Comparison of ENCODE assay signal across 10 cellular contexts in genomic region chr2:1366546-1367134, GRCh38. TPM values are rescaled to one million over a fixed set of nuclear protein-coding genes. Genes with fewer than 3 reads are reported as not detected.
DNase-seq lines count a peak whose midpoint lies in the region; ATAC-seq and TF ChIP-seq lines count a peak whose summit lies in the region.
"Had no signal": no experiment of that assay in that cellular context is flagged by ENCODE, and none has a peak within 500 bp of the region (broad histone marks: within the 10 kb centered on the region; RNA-seq: fewer than 3 reads in every experiment).

No MANE protein-coding gene starts in this region.

- intact Hi-C loops in activated CD8-positive, alpha-beta T cell treated with anti-CD3 and anti-CD28 coated beads for 36 hours (cut with micrococcal nuclease) = no loop called here
- intact Hi-C loops in right cardiac atrium (cut with DNase I) = no loop called here

- 71% methylated on average over 20 of the region's 20 CpGs for WGBS in right cardiac atrium

- no peaks in the 10 kb centered on the region for H3K4me1 ChIP-seq in right cardiac atrium (ENCODE audit: control insufficient read depth, insufficient read depth, low read length)

- no peaks in the 10 kb centered on the region for H3K9me3 ChIP-seq in right cardiac atrium (ENCODE audit: control insufficient read depth, low read length)

- H3K9me3 Mint-ChIP-seq in activated CD8-positive, alpha-beta T cell treated with anti-CD3 and anti-CD28 coated beads for 36 hours = no peaks in the 10 kb centered on the region
- peaks cover 8% of the 10 kb centered on the region for H3K9me3 Mint-ChIP-seq in activated CD8-positive, alpha-beta T cell treated with anti-CD3 and anti-CD28 coated beads, Interleukin-2, amount 10 ng/mL, durations not matched to agents 7 days and 5 days (ENCODE audit: insufficient read depth)
- no peaks in the 10 kb centered on the region for H3K9me3 Mint-ChIP-seq in stimulated activated naive CD8-positive, alpha-beta T cell treated with anti-CD3 and anti-CD28 coated beads, Interleukin-15, amount 100 ng/mL, for 72 hours

- POLR2A ChIA-PET in activated CD8-positive, alpha-beta T cell treated with anti-CD3 and anti-CD28 coated beads for 36 hours (lab: Charles Lee) = no interaction called here
- POLR2A ChIA-PET in activated CD8-positive, alpha-beta T cell treated with anti-CD3 and anti-CD28 coated beads, Interleukin-2, amount 10 ng/mL, durations not matched to agents 7 days and 5 days (lab: Charles Lee) = no interaction called here

- no peaks in the 10 kb centered on the region for H3K36me3 Mint-ChIP-seq in activated CD8-positive, alpha-beta T cell treated with anti-CD3 and anti-CD28 coated beads for 36 hours (ENCODE audit: low read depth)
- H3K36me3 Mint-ChIP-seq in activated CD8-positive, alpha-beta T cell treated with anti-CD3 and anti-CD28 coated beads, Interleukin-2, amount 10 ng/mL, durations not matched to agents 7 days and 5 days (ENCODE audit: low read depth) = no peaks in the 10 kb centered on the region

- DNase-seq in activated CD8-positive, alpha-beta T cell treated with anti-CD3 and anti-CD28 coated beads for 36 hours = peak; percentile 15
- no peak for DNase-seq in activated CD8-positive, alpha-beta T cell treated with anti-CD3 and anti-CD28 coated beads, Interleukin-2, amount 10 ng/mL, durations not matched to agents 7 days and 5 days
- DNase-seq in NCI-H69 (lab: John Stamatoyannopoulos, UW) (peak; percentile 80), right cardiac atrium (peak; percentile 45 to 85 (median 83)), DMS53 treated with DMSO at 0.1 percent for 48 hours (lab: John Stamatoyannopoulos, UW; ENCODE audit: unreplicated experiment) (no peak), NAMALWA (ENCODE audit: low spot score) (no peak), DMS 273 (lab: John Stamatoyannopoulos, UW; ENCODE audit: unreplicated experiment) (no peak)
- DNase-seq in stimulated activated naive CD8-positive, alpha-beta T cell treated with anti-CD3 and anti-CD28 coated beads, Interleukin-15, amount 100 ng/mL, for 72 hours = no peak
- DNase-seq: ACHN had no signal

- no peak for ATAC-seq in activated CD8-positive, alpha-beta T cell treated with anti-CD3 and anti-CD28 coated beads for 36 hours
- no peak for ATAC-seq in activated CD8-positive, alpha-beta T cell treated with anti-CD3 and anti-CD28 coated beads, Interleukin-2, amount 10 ng/mL, durations not matched to agents 7 days and 5 days
- ATAC-seq in right cardiac atrium = peak; percentile 18 to 50
- ATAC-seq in stimulated activated naive CD8-positive, alpha-beta T cell treated with anti-CD3 and anti-CD28 coated beads, Interleukin-15, amount 100 ng/mL, for 72 hours = peak; percentile 46

- peaks cover 2% of the 10 kb centered on the region for H3K4me1 Mint-ChIP-seq in activated CD8-positive, alpha-beta T cell treated with anti-CD3 and anti-CD28 coated beads for 36 hours (ENCODE audit: low read depth)
- no peaks in the 10 kb centered on the region for H3K4me1 Mint-ChIP-seq in activated CD8-positive, alpha-beta T cell treated with anti-CD3 and anti-CD28 coated beads, Interleukin-2, amount 10 ng/mL, durations not matched to agents 7 days and 5 days (ENCODE audit: low read depth)
- H3K4me1 Mint-ChIP-seq in stimulated activated naive CD8-positive, alpha-beta T cell treated with anti-CD3 and anti-CD28 coated beads, Interleukin-15, amount 100 ng/mL, for 72 hours = peaks cover 16% of the 10 kb centered on the region

- TF ChIP-seq CTCF in activated CD8-positive, alpha-beta T cell treated with anti-CD3 and anti-CD28 coated beads for 36 hours (IDR thresholded peaks at IDR 0.05) = no peak

- no peaks in the 10 kb centered on the region for H3K27me3 Mint-ChIP-seq in activated CD8-positive, alpha-beta T cell treated with anti-CD3 and anti-CD28 coated beads for 36 hours
- H3K27me3 Mint-ChIP-seq in activated CD8-positive, alpha-beta T cell treated with anti-CD3 and anti-CD28 coated beads, Interleukin-2, amount 10 ng/mL, durations not matched to agents 7 days and 5 days (ENCODE audit: low read depth) = no peaks in the 10 kb centered on the region
- H3K27me3 Mint-ChIP-seq in stimulated activated naive CD8-positive, alpha-beta T cell treated with anti-CD3 and anti-CD28 coated beads, Interleukin-15, amount 100 ng/mL, for 72 hours = no peaks in the 10 kb centered on the region

- CTCF ChIA-PET in activated CD8-positive, alpha-beta T cell treated with anti-CD3 and anti-CD28 coated beads for 36 hours (lab: Charles Lee) = no interaction called here
- CTCF ChIA-PET in activated CD8-positive, alpha-beta T cell treated with anti-CD3 and anti-CD28 coated beads, Interleukin-2, amount 10 ng/mL, durations not matched to agents 7 days and 5 days (lab: Charles Lee) = no interaction called here

- no peak overlapping the region for H3K27ac Mint-ChIP-seq in activated CD8-positive, alpha-beta T cell treated with anti-CD3 and anti-CD28 coated beads for 36 hours
- no peak overlapping the region for H3K27ac Mint-ChIP-seq in activated CD8-positive, alpha-beta T cell treated with anti-CD3 and anti-CD28 coated beads, Interleukin-2, amount 10 ng/mL, durations not matched to agents 7 days and 5 days
- peak overlapping the region in 1 of 2 donors; percentile 59 for H3K27ac Mint-ChIP-seq in stimulated activated naive CD8-positive, alpha-beta T cell treated with anti-CD3 and anti-CD28 coated beads, Interleukin-15, amount 100 ng/mL, for 72 hours

- H3K27me3 ChIP-seq in right cardiac atrium (ENCODE audit: control insufficient read depth, insufficient read depth) = no peaks in the 10 kb centered on the region

- no peak overlapping the region for H3K4me3 ChIP-seq in right cardiac atrium (ENCODE audit: low read length)

- no peak overlapping the region for H3K4me3 Mint-ChIP-seq in activated CD8-positive, alpha-beta T cell treated with anti-CD3 and anti-CD28 coated beads for 36 hours
- H3K4me3 Mint-ChIP-seq in activated CD8-positive, alpha-beta T cell treated with anti-CD3 and anti-CD28 coated beads, Interleukin-2, amount 10 ng/mL, durations not matched to agents 7 days and 5 days = no peak overlapping the region
- H3K4me3 Mint-ChIP-seq in stimulated activated naive CD8-positive, alpha-beta T cell treated with anti-CD3 and anti-CD28 coated beads, Interleukin-15, amount 100 ng/mL, for 72 hours = peak overlapping the region in 1 of 2 donors; percentile 54

- no peak overlapping the region for H3K27ac ChIP-seq in right cardiac atrium (ENCODE audit: low read length)

RNA-seq across cellular contexts. Expression of gene TPO, which starts 46.6 kb away (rescaled TPM):
- not detected for total RNA-seq in activated CD8-positive, alpha-beta T cell treated with anti-CD3 and anti-CD28 coated beads for 36 hours
- total RNA-seq in activated CD8-positive, alpha-beta T cell treated with anti-CD3 and anti-CD28 coated beads, Interleukin-2, amount 10 ng/mL, durations not matched to agents 7 days and 5 days = not detected
- total RNA-seq in right cardiac atrium = 1 to 10 TPM in 3 of 4 donors, not detected in 1; 1.3 to 2.0 (median 1.3) TPM
- polyA plus RNA-seq in right cardiac atrium = 1.4 TPM
- total RNA-seq: activated CD8-positive, alpha-beta memory T cell treated with anti-CD3 and anti-CD28 coated beads for 36 hours had no signal

Comparison
In these comparisons a context has a peak if more than half of its experiments do, and no peak if none do; other contexts are left out.
1. DNase-seq: peak in activated CD8-positive, alpha-beta T cell treated with anti-CD3 and anti-CD28 coated beads for 36 hours (single experiment), NCI-H69 (single experiment) and right cardiac atrium (3 of 3); none in activated CD8-positive, alpha-beta T cell treated with anti-CD3 and anti-CD28 coated beads, Interleukin-2, amount 10 ng/mL, durations not matched to agents 7 days and 5 days (single experiment), stimulated activated naive CD8-positive, alpha-beta T cell treated with anti-CD3 and anti-CD28 coated beads, Interleukin-15, amount 100 ng/mL, for 72 hours (0 of 2), DMS53 treated with DMSO at 0.1 percent for 48 hours (single experiment), NAMALWA (single experiment) and DMS 273 (single experiment).
2. ATAC-seq: peak in right cardiac atrium (2 of 2) and stimulated activated naive CD8-positive, alpha-beta T cell treated with anti-CD3 and anti-CD28 coated beads, Interleukin-15, amount 100 ng/mL, for 72 hours (single experiment); none in activated CD8-positive, alpha-beta T cell treated with anti-CD3 and anti-CD28 coated beads for 36 hours (single experiment) and activated CD8-positive, alpha-beta T cell treated with anti-CD3 and anti-CD28 coated beads, Interleukin-2, amount 10 ng/mL, durations not matched to agents 7 days and 5 days (single experiment).